7 cellular contexts compared by ENCODE assay signal in genomic region chr14:51828017-51828797, GRCh38. TPM values are rescaled to one million over a fixed set of nuclear protein-coding genes. Genes with fewer than 3 reads are reported as not detected.
DNase-seq lines count a peak whose midpoint lies in the region; ATAC-seq and TF ChIP-seq lines count a peak whose summit lies in the region.

No MANE protein-coding gene starts in this region.

- H3K27me3 ChIP-seq in hepatocyte = peaks cover 6% of the 10 kb centered on the region

- no peaks in the 10 kb centered on the region for H3K9me2 ChIP-seq in hepatocyte (replicated peaks; ENCODE audit: insufficient read depth)

- H3K36me3 ChIP-seq in hepatocyte (replicated peaks; ENCODE audit: insufficient read depth, low read depth) = no peaks in the 10 kb centered on the region

- no peaks in the 10 kb centered on the region for H3K4me1 ChIP-seq in hepatocyte (ENCODE audit: insufficient read depth)

- no peak overlapping the region for H3K27ac ChIP-seq in hepatocyte

- no peaks in the 10 kb centered on the region for H4K20me1 ChIP-seq in hepatocyte (ENCODE audit: insufficient read depth, poor library complexity, severe bottlenecking)

- DNase-seq in OCI-M1 (lab: John Stamatoyannopoulos, UW) = peak; percentile 44
- peak; percentile 67 for DNase-seq in activated T-cell treated with anti-CD3 and anti-CD28 coated beads, Interleukin-2, amount 50 U/mL, for 1 hour
- peak; percentile 17 for DNase-seq in hepatocyte (ENCODE audit: low spot score)
- peak; percentile 38 for DNase-seq in stimulated activated CD8-positive, alpha-beta memory T cell treated with anti-CD3 and anti-CD28 coated beads, Interleukin-7, amount 100 ng/mL, for 24 hours (ENCODE audit: low read depth)

- H3K4me2 ChIP-seq in hepatocyte = no peak overlapping the region

- ATAC-seq in GM18867 (IDR thresholded peaks at IDR 0.05; ENCODE audit: unreplicated experiment) (peak; percentile 78), HG02870 (IDR thresholded peaks at IDR 0.05; ENCODE audit: unreplicated experiment) (peak; percentile 70), HG03159 (IDR thresholded peaks at IDR 0.05; ENCODE audit: unreplicated experiment) (no peak)

- WGBS in hepatocyte (ENCODE audit: low lambda C conversion rate, missing lambda C conversion rate) = 36% methylated on average over 8 of the region's 8 CpGs

- no peaks in the 10 kb centered on the region for H3K9me3 ChIP-seq in hepatocyte (ENCODE audit: low read depth)

- no peak overlapping the region for H2AFZ ChIP-seq in hepatocyte

- no peak for TF ChIP-seq CTCF in hepatocyte (IDR thresholded peaks at IDR 0.05; ENCODE audit: poor library complexity)

- no peak overlapping the region for H3K4me3 ChIP-seq in hepatocyte

- no peaks in the 10 kb centered on the region for H3K79me2 ChIP-seq in hepatocyte

RNA-seq across cellular contexts. Expression of gene GNG2, which starts 32.2 kb away (rescaled TPM):
- total RNA-seq in hepatocyte = 9.0 and 13.7 TPM in 2 replicates
- 5.0 and 6.6 TPM in 2 replicates for polyA plus RNA-seq in hepatocyte

Comparison
In these comparisons a context has a peak if more than half of its experiments do, and no peak if none do; other contexts are left out.
1. DNase-seq: peak in every context shown above with its lines; median percentile 67 in activated T-cell treated with anti-CD3 and anti-CD28 coated beads, Interleukin-2, amount 50 U/mL, for 1 hour; 44 in OCI-M1; 38 in stimulated activated CD8-positive, alpha-beta memory T cell treated with anti-CD3 and anti-CD28 coated beads, Interleukin-7, amount 100 ng/mL, for 24 hours; 17 in hepatocyte.